11 cellular contexts compared by ENCODE assay signal in the genomic region with DNA sequence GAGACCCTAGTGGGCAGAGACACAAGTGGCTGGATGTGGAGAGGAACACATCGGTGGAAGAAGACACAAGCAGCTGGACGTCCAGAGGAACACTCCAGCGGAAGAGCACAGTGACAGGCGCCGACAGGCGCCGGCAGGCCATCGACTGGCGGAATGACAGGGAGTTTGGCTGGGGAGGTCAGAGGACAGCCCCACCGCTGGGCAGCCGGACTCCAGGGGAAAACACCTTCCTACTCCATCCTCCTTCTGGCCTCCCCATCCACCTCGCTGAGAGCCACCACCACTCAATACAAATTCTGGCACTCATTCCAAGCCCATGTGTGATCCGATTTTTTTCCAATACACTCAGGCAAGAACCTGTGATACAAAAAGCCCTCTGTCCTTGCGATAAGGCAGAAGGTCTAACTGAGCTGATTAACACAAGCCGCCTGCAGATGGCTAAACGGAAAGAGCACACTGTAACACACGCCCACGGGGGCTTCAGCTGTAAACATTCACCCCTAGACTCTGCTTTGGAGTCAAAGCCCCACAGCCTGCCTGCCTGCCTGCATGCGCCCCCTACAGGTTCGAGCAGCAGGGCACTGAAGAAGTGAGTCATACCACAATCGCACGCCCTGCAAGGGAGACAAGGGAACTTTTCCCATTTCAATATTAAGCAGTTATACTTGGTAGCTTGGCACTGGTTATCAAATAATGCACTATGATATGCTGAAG. TPM values are rescaled to one million over a fixed set of nuclear protein-coding genes. Genes with fewer than 3 reads are reported as not detected.
DNase-seq lines count a peak whose midpoint lies in the region; ATAC-seq and TF ChIP-seq lines count a peak whose summit lies in the region.
"Had no signal": no experiment of that assay in that cellular context is flagged by ENCODE, and none has a peak within 500 bp of the region (broad histone marks: within the 10 kb centered on the region; RNA-seq: fewer than 3 reads in every experiment).

No MANE protein-coding gene starts in this region.

- peak overlapping the region in 1 of 3 experiments; percentile 92; a peak in 1 of 7 replicates for H3K27ac Mint-ChIP-seq in H9
- no peak overlapping the region for H3K27ac Mint-ChIP-seq in T-helper 2 cell treated with Interferon-gamma antibody and Interleukin-4, amounts not matched to agents 5 μg/mL and 100 μg/mL, for 36 hours
- H3K27ac Mint-ChIP-seq: naive B cell had no signal

- H3K18ac ChIP-seq in H9 (ENCODE audit: insufficient read length, low read depth, low read length), result no peak overlapping the region

- H3K56ac ChIP-seq in H9 (ENCODE audit: insufficient read length, low read depth, low read length), result no peak overlapping the region

- DNase-seq in H9 (peak; percentile 86), UCSD-AML1 (lab: John Stamatoyannopoulos, UW; ENCODE audit: unreplicated experiment) (peak; percentile 24), left lobe of liver (ENCODE audit: low spot score) (no peak), ureter (ENCODE audit: low spot score) (no peak), SIG-M5 treated with dmso at 0.1 percent for 504 hours (lab: John Stamatoyannopoulos, UW; ENCODE audit: unreplicated experiment) (no peak)
- no peak for DNase-seq in T-helper 2 cell treated with Interferon-gamma antibody and Interleukin-4, amounts not matched to agents 5 μg/mL and 100 μg/mL, for 36 hours (ENCODE audit: low spot score)
- DNase-seq: naive B cell, NCI-H226, tibial artery had no signal

- no peaks in the 10 kb centered on the region for H3K36me3 Mint-ChIP-seq in H9 (ENCODE audit: insufficient read depth in 1 of 3, low read depth in 3 of 3)
- H3K36me3 Mint-ChIP-seq in T-helper 2 cell treated with Interferon-gamma antibody and Interleukin-4, amounts not matched to agents 5 μg/mL and 100 μg/mL, for 36 hours (ENCODE audit: low read depth), result no peaks in the 10 kb centered on the region
- H3K36me3 Mint-ChIP-seq: naive B cell had no signal

- TF ChIP-seq CTCF in C4-2B (conservative IDR thresholded peaks at IDR 0.05) (peak; percentile 67), H9 (conservative IDR thresholded peaks at IDR 0.05) (peak; percentile 88)

- no peak overlapping the region for H3K23ac ChIP-seq in H9 (ENCODE audit: insufficient read length, low read depth, low read length)

- no peak overlapping the region for H3K9ac ChIP-seq in H9 (ENCODE audit: extremely low read depth, insufficient read length, low read length)

- H2AK5ac ChIP-seq in H9 (ENCODE audit: insufficient read length, low read length), result no peak overlapping the region

- no peaks in the 10 kb centered on the region for H3K27me3 ChIP-seq in H9 (ENCODE audit: insufficient read depth, low read length)
- H3K27me3 ChIP-seq: tibial artery had no signal

- H4K5ac ChIP-seq in H9 (ENCODE audit: insufficient read length, low read depth, low read length), result no peak overlapping the region

- 0 out of 5 replicates have a peak, but pooled peaks cover 0 to 2% of the 10 kb centered on the region in 2 experiments for H3K9me3 Mint-ChIP-seq in H9
- peaks cover 7% of the 10 kb centered on the region for H3K9me3 Mint-ChIP-seq in T-helper 2 cell treated with Interferon-gamma antibody and Interleukin-4, amounts not matched to agents 5 μg/mL and 100 μg/mL, for 36 hours

- H3K4ac ChIP-seq in H9 (ENCODE audit: low read depth, low read length), result no peak overlapping the region

- H3K79me2 ChIP-seq in H9 (ENCODE audit: insufficient read depth, low read length), result no peaks in the 10 kb centered on the region

- H4K91ac ChIP-seq in H9 (ENCODE audit: insufficient read length, low read depth, low read length), result no peak overlapping the region

- H3K14ac ChIP-seq in H9 (ENCODE audit: insufficient read depth, low read length), result no peak overlapping the region

- H2BK120ac ChIP-seq in H9 (ENCODE audit: low read depth, low read length, poor library complexity, severe bottlenecking), result no peak overlapping the region

- no peak overlapping the region; a peak in 1 of 5 replicates for H3K4me3 Mint-ChIP-seq in H9
- no peak overlapping the region for H3K4me3 Mint-ChIP-seq in T-helper 2 cell treated with Interferon-gamma antibody and Interleukin-4, amounts not matched to agents 5 μg/mL and 100 μg/mL, for 36 hours
- H3K4me3 Mint-ChIP-seq: naive B cell had no signal

- H3K27me3 Mint-ChIP-seq in H9 (ENCODE audit: low read depth), result no peaks in the 10 kb centered on the region
- H3K27me3 Mint-ChIP-seq in T-helper 2 cell treated with Interferon-gamma antibody and Interleukin-4, amounts not matched to agents 5 μg/mL and 100 μg/mL, for 36 hours (ENCODE audit: low read depth), result no peaks in the 10 kb centered on the region
- H3K27me3 Mint-ChIP-seq: naive B cell had no signal

- H3K4me2 ChIP-seq in H9 (ENCODE audit: insufficient read depth, insufficient read length, low read length), result no peak overlapping the region

- H4K8ac ChIP-seq in H9 (replicated peaks; ENCODE audit: insufficient read length, low read depth, low read length), result no peak overlapping the region

- H2BK12ac ChIP-seq in H9 (ENCODE audit: insufficient read length, low read depth, low read length), result no peak overlapping the region

- H3K9me3 ChIP-seq in H9 (ENCODE audit: control insufficient read depth, low read depth, low read length), result no peaks in the 10 kb centered on the region
- H3K9me3 ChIP-seq: tibial artery had no signal

- no CpG with 5 or more reads among the region's 22 CpGs for WGBS in H9 (ENCODE audit: extremely low coverage, insufficient read length, low lambda C conversion rate)

- no peaks in the 10 kb centered on the region for H3K23me2 ChIP-seq in H9 (ENCODE audit: insufficient read length, low read depth, low read length, poor library complexity, severe bottlenecking)

- peak; percentile 47 for ATAC-seq in left lobe of liver
- no peak for ATAC-seq in activated CD4-positive, CD25-positive, alpha-beta regulatory T cell treated with anti-CD3 and anti-CD28 coated beads, Interleukin-2, amount 50 U/mL, for 24 hours

- H4K20me1 ChIP-seq in H9 (ENCODE audit: control insufficient read depth, insufficient read depth, insufficient read length), result no peaks in the 10 kb centered on the region

- H2BK15ac ChIP-seq in H9 (ENCODE audit: low read depth, low read length), result no peak overlapping the region

- H3K27ac ChIP-seq in C4-2B (no peak overlapping the region), H9 (ENCODE audit: insufficient read length, low read depth, low read length) (no peak overlapping the region)
- H3K27ac ChIP-seq: tibial artery had no signal

- H3K4me1 Mint-ChIP-seq in H9, result peaks cover 3 to 11% of the 10 kb centered on the region in 2 experiments; a peak in 3 of 4 replicates
- H3K4me1 Mint-ChIP-seq in T-helper 2 cell treated with Interferon-gamma antibody and Interleukin-4, amounts not matched to agents 5 μg/mL and 100 μg/mL, for 36 hours (ENCODE audit: low read depth), result peaks cover under 1% of the 10 kb centered on the region

- no peak overlapping the region for H3T11ph ChIP-seq in H9 (ENCODE audit: low read length)

- no peaks in the 10 kb centered on the region for H3K79me1 ChIP-seq in H9 (ENCODE audit: insufficient read depth, low read depth, low read length, poor library complexity, severe bottlenecking)

- H3K4me1 ChIP-seq in H9 (ENCODE audit: insufficient read depth, low read length), result peaks cover 2% of the 10 kb centered on the region; the same call in 1 of the 2 replicates
- H3K4me1 ChIP-seq: tibial artery had no signal

- H2BK20ac ChIP-seq in H9 (ENCODE audit: low read depth, low read length, poor library complexity, severe bottlenecking), result no peak overlapping the region

- no peak overlapping the region for H2BK5ac ChIP-seq in H9 (ENCODE audit: insufficient read length, low read length)

- no peak overlapping the region for H2AFZ ChIP-seq in H9 (ENCODE audit: low read length)

RNA-seq across cellular contexts. Expression of a gene that starts 50.2 kb away (rescaled TPM):
- total RNA-seq in H9 (2021), result not detected in 2 replicates
- 0.25 TPM for total RNA-seq in left lobe of liver
- total RNA-seq in ureter, result 0.89 TPM

Comparison
In these comparisons a context has a peak if more than half of its experiments do, and no peak if none do; other contexts are left out.
1. DNase-seq: peak in H9 (single experiment) and UCSD-AML1 (single experiment); none in left lobe of liver (single experiment), ureter (single experiment), T-helper 2 cell treated with Interferon-gamma antibody and Interleukin-4, amounts not matched to agents 5 μg/mL and 100 μg/mL, for 36 hours (single experiment) and SIG-M5 treated with dmso at 0.1 percent for 504 hours (single experiment).